ENCODE assay signal across 1 cellular context in the genomic region with DNA sequence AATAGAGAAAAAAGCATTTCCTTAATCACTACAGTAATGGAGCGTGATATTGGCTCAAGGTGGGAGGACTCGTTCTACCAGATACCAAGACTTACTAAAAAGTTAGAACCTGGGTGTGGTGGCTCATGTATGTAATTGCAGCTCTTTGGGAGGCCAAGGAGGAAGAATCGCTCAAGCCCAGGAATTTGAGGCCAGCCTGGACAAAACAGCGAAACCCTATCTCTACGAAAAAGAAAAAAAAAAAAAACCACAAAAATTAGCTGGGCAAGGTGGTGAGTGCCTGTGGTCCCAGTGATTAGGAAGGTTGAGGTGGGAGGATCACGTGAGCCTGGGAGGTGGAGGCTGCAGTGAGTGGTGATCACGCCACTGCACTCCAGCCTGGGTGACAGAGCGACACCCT.
TF ChIP-seq lines count a peak whose summit lies in the region.

No MANE protein-coding gene starts in this region.

TF ChIP-seq in HepG2, 621 proteins besides CTCF, POLR2A, EP300 and RAD21:
- TF ChIP-seq GZF1 (CRISPR knock-in tag; IDR thresholded peaks at IDR 0.05) = no peak
- TF ChIP-seq, protein P1, sequence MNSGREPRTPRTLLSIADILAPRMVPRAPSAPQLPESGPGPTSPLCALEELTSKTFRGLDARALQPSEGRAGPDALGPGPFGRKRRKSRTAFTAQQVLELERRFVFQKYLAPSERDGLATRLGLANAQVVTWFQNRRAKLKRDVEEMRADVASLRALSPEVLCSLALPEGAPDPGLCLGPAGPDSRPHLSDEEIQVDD (CRISPR knock-in tag; IDR thresholded peaks at IDR 0.05; ENCODE audit: borderline replicate concordance) = no peak
- TF ChIP-seq BATF2 (CRISPR knock-in tag; IDR thresholded peaks at IDR 0.05) = no peak
- no peak for TF ChIP-seq ZNF354B (CRISPR knock-in tag; IDR thresholded peaks at IDR 0.05)
- TF ChIP-seq, protein P2, sequence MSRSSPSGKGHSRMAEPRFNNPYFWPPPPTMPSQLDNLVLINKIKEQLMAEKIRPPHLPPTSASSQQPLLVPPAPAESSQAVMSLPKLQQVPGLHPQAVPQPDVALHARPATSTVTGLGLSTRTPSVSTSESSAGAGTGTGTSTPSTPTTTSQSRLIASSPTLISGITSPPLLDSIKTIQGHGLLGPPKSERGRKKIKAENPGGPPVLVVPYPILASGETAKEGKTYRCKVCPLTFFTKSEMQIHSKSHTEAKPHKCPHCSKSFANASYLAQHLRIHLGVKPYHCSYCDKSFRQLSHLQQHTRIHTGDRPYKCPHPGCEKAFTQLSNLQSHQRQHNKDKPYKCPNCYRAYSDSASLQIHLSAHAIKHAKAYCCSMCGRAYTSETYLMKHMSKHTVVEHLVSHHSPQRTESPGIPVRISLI (CRISPR knock-in tag; IDR thresholded peaks at IDR 0.05; ENCODE audit: borderline replicate concordance) = no peak
- no peak for TF ChIP-seq AGO2 (optimal IDR thresholded peaks at IDR 0.05; ENCODE audit: low read depth, low read length)
- no peak for TF ChIP-seq SATB2 (CRISPR knock-in tag; IDR thresholded peaks at IDR 0.05)
- no peak for TF ChIP-seq EZH2 (conservative IDR thresholded peaks at IDR 0.05; ENCODE audit: low read depth, low read length)
- no peak for TF ChIP-seq HNF1B (CRISPR knock-in tag; IDR thresholded peaks at IDR 0.05)
- no peak for TF ChIP-seq MLLT10 (CRISPR knock-in tag; IDR thresholded peaks at IDR 0.05)
- no peak for TF ChIP-seq TRIM22 (IDR thresholded peaks at IDR 0.05)
- TF ChIP-seq HNRNPL (IDR thresholded peaks at IDR 0.05; ENCODE audit: low read depth, low read length) = no peak
